ENCODE assay signal across 21 cellular contexts in genomic region chr1:178046856-178047255, GRCh38. TPM values are rescaled to one million over a fixed set of nuclear protein-coding genes. Genes with fewer than 3 reads are reported as not detected.
"Had no signal": no experiment of that assay in that cellular context is flagged by ENCODE, and none has a peak within 500 bp of the region (broad histone marks: within the 10 kb centered on the region; RNA-seq: fewer than 3 reads in every experiment).

No MANE protein-coding gene starts in this region.

- DNase-seq: activated CD4-positive, alpha-beta memory T cell treated with anti-CD3 and anti-CD28 coated beads for 36 hours; activated CD4-positive, alpha-beta T cell treated with anti-CD3 and anti-CD28 coated beads for 48 hours; activated effector memory CD4-positive, alpha-beta T cell treated with Interleukin-2 at 50 U/mL for 16 hours; activated naive CD4-positive, alpha-beta T cell treated with anti-CD3 and anti-CD28 coated beads, Interleukin-2, amount 10 ng/mL, durations not matched to agents 7 days and 5 days; activated T-cell treated with anti-CD3 and anti-CD28 coated beads, Interleukin-2, amount 50 U/mL, for 72 hours; amygdala; cortex of kidney; endodermal cell; heart right ventricle; left lung; natural killer cell; pancreas; small intestine; stimulated activated CD4-positive, alpha-beta T cell treated with anti-CD3 and anti-CD28 coated beads, Interleukin-2, amount 100 ng/mL, for 24 hours; stimulated activated naive CD8-positive, alpha-beta T cell treated with anti-CD3 and anti-CD28 coated beads, Interleukin-15, amount 100 ng/mL, for 72 hours; tibial artery had no signal

- H3K9me3 Mint-ChIP-seq: activated naive CD4-positive, alpha-beta T cell treated with anti-CD3 and anti-CD28 coated beads, Interleukin-2, amount 10 ng/mL, durations not matched to agents 7 days and 5 days; activated T-cell treated with anti-CD3 and anti-CD28 coated beads, Interleukin-2, amount 50 U/mL, for 72 hours; mesothelial cell of epicardium; stimulated activated naive CD8-positive, alpha-beta T cell treated with anti-CD3 and anti-CD28 coated beads, Interleukin-15, amount 100 ng/mL, for 72 hours had no signal

- H3K36me3 ChIP-seq: gastroesophageal sphincter, heart right ventricle, left lung, pancreas, tibial artery had no signal

- H3K4me3 ChIP-seq: gastroesophageal sphincter, heart right ventricle, left lung, lung, pancreas, tibial artery had no signal

- ATAC-seq: activated T-cell treated with anti-CD3 and anti-CD28 coated beads, Interleukin-2, amount 50 U/mL, for 72 hours; gastroesophageal sphincter; heart right ventricle; left lung; natural killer cell; pancreas; sciatic nerve; stimulated activated effector memory CD8-positive, alpha-beta T cell treated with anti-CD3 and anti-CD28 coated beads, Interleukin-12 subunit alpha, Interleukin-12 subunit beta, amount 100 ng/mL, for 72 hours; stimulated activated naive CD8-positive, alpha-beta T cell treated with anti-CD3 and anti-CD28 coated beads, Interleukin-15, amount 100 ng/mL, for 72 hours had no signal

- H3K4me3 Mint-ChIP-seq: activated CD4-positive, alpha-beta memory T cell treated with anti-CD3 and anti-CD28 coated beads for 36 hours; activated naive CD4-positive, alpha-beta T cell treated with anti-CD3 and anti-CD28 coated beads, Interleukin-2, amount 10 ng/mL, durations not matched to agents 7 days and 5 days; activated T-cell treated with anti-CD3 and anti-CD28 coated beads, Interleukin-2, amount 50 U/mL, for 72 hours; endodermal cell; mesothelial cell of epicardium; natural killer cell; stimulated activated effector memory CD8-positive, alpha-beta T cell treated with anti-CD3 and anti-CD28 coated beads, Interleukin-12 subunit alpha, Interleukin-12 subunit beta, amount 100 ng/mL, for 72 hours; stimulated activated naive CD8-positive, alpha-beta T cell treated with anti-CD3 and anti-CD28 coated beads, Interleukin-15, amount 100 ng/mL, for 72 hours had no signal

- H3K27ac ChIP-seq: gastroesophageal sphincter, heart right ventricle, left lung, pancreas, tibial artery had no signal

- H3K36me3 Mint-ChIP-seq: activated CD4-positive, alpha-beta memory T cell treated with anti-CD3 and anti-CD28 coated beads for 36 hours; activated naive CD4-positive, alpha-beta T cell treated with anti-CD3 and anti-CD28 coated beads, Interleukin-2, amount 10 ng/mL, durations not matched to agents 7 days and 5 days; mesothelial cell of epicardium; natural killer cell; stimulated activated effector memory CD8-positive, alpha-beta T cell treated with anti-CD3 and anti-CD28 coated beads, Interleukin-12 subunit alpha, Interleukin-12 subunit beta, amount 100 ng/mL, for 72 hours had no signal

- H3K27me3 Mint-ChIP-seq: activated CD4-positive, alpha-beta memory T cell treated with anti-CD3 and anti-CD28 coated beads for 36 hours; activated naive CD4-positive, alpha-beta T cell treated with anti-CD3 and anti-CD28 coated beads, Interleukin-2, amount 10 ng/mL, durations not matched to agents 7 days and 5 days; stimulated activated naive CD8-positive, alpha-beta T cell treated with anti-CD3 and anti-CD28 coated beads, Interleukin-15, amount 100 ng/mL, for 72 hours had no signal

- H3K4me1 Mint-ChIP-seq: activated naive CD4-positive, alpha-beta T cell treated with anti-CD3 and anti-CD28 coated beads, Interleukin-2, amount 10 ng/mL, durations not matched to agents 7 days and 5 days; natural killer cell; stimulated activated effector memory CD8-positive, alpha-beta T cell treated with anti-CD3 and anti-CD28 coated beads, Interleukin-12 subunit alpha, Interleukin-12 subunit beta, amount 100 ng/mL, for 72 hours; stimulated activated naive CD8-positive, alpha-beta T cell treated with anti-CD3 and anti-CD28 coated beads, Interleukin-15, amount 100 ng/mL, for 72 hours had no signal

- H3K4me1 ChIP-seq: gastroesophageal sphincter, tibial artery had no signal

- H3K9me3 ChIP-seq: pancreas had no signal

- H3K27me3 ChIP-seq: heart right ventricle, left lung, pancreas, tibial artery had no signal

- H3K27ac Mint-ChIP-seq: activated CD4-positive, alpha-beta memory T cell treated with anti-CD3 and anti-CD28 coated beads for 36 hours; activated naive CD4-positive, alpha-beta T cell treated with anti-CD3 and anti-CD28 coated beads, Interleukin-2, amount 10 ng/mL, durations not matched to agents 7 days and 5 days; activated T-cell treated with anti-CD3 and anti-CD28 coated beads, Interleukin-2, amount 50 U/mL, for 72 hours; endodermal cell; mesothelial cell of epicardium; natural killer cell; stimulated activated effector memory CD8-positive, alpha-beta T cell treated with anti-CD3 and anti-CD28 coated beads, Interleukin-12 subunit alpha, Interleukin-12 subunit beta, amount 100 ng/mL, for 72 hours; stimulated activated naive CD8-positive, alpha-beta T cell treated with anti-CD3 and anti-CD28 coated beads, Interleukin-15, amount 100 ng/mL, for 72 hours had no signal

RNA-seq across cellular contexts. Expression of gene RASAL2, which starts 47.0 kb away (rescaled TPM):
- total RNA-seq: activated CD4-positive, alpha-beta memory T cell treated with anti-CD3 and anti-CD28 coated beads for 36 hours had no signal
